In genomic region chr2:40181855-40182254, GRCh38 we compare ENCODE assay signal across 31 cellular contexts.
"Had no signal": no experiment of that assay in that cellular context is flagged by ENCODE, and none has a peak within 500 bp of the region (broad histone marks: within the 10 kb centered on the region; RNA-seq: fewer than 3 reads in every experiment).

No MANE protein-coding gene starts in this region.

- H3K27me3 ChIP-seq: adrenal gland, body of pancreas, esophagus muscularis mucosa, foreskin keratinocyte, gastroesophageal sphincter had no signal

- H3K4me1 Mint-ChIP-seq: activated naive CD4-positive, alpha-beta T cell treated with anti-CD3 and anti-CD28 coated beads, Interleukin-2, amount 50 U/mL, for 24 hours; activated naive CD8-positive, alpha-beta T cell treated with anti-CD3 and anti-CD28 coated beads for 36 hours; activated naive CD8-positive, alpha-beta T cell treated with anti-CD3 and anti-CD28 coated beads, Interleukin-2, amount 50 U/mL, for 24 hours had no signal

- H3K4me3 ChIP-seq: adrenal gland, body of pancreas, esophagus muscularis mucosa, gastroesophageal sphincter had no signal

- H3K27ac Mint-ChIP-seq: activated CD4-positive, alpha-beta memory T cell treated with anti-CD3 and anti-CD28 coated beads for 36 hours; activated CD4-positive, alpha-beta T cell treated with anti-CD3 and anti-CD28 coated beads for 36 hours; activated CD4-positive, alpha-beta T cell treated with anti-CD3 and anti-CD28 coated beads, Interleukin-2, amount 10 ng/mL, durations not matched to agents 24 days and 14 days; activated CD8-positive, alpha-beta memory T cell treated with anti-CD3 and anti-CD28 coated beads, Interleukin-2, amount 10 ng/mL, durations not matched to agents 7 days and 5 days; activated CD8-positive, alpha-beta T cell treated with anti-CD3 and anti-CD28 coated beads, Interleukin-2, amount 10 ng/mL, durations not matched to agents 7 days and 5 days; activated naive CD4-positive, alpha-beta T cell treated with anti-CD3 and anti-CD28 coated beads for 36 hours; activated naive CD4-positive, alpha-beta T cell treated with anti-CD3 and anti-CD28 coated beads, Interleukin-2, amount 50 U/mL, for 24 hours; activated naive CD8-positive, alpha-beta T cell treated with anti-CD3 and anti-CD28 coated beads for 36 hours; activated naive CD8-positive, alpha-beta T cell treated with anti-CD3 and anti-CD28 coated beads, Interleukin-2, amount 50 U/mL, for 24 hours; activated T-helper 1 cell treated with anti-CD3 and anti-CD28 coated beads, Interleukin-12 subunit alpha, Interleukin-12 subunit beta, Interleukin-2, Interleukin-4 antibody, amounts not matched to agents 30 ng/mL and 10 ng/mL and 1 ng/mL, durations not matched to agents 14 hours and 24 hours and 36 hours; activated T-helper 2 cell treated with anti-CD3 and anti-CD28 coated beads, Interferon-gamma antibody, Interleukin-2, Interleukin-4, amounts not matched to agents 10 μg/mL and 5 μg/mL and 100 μg/mL, durations not matched to agents 14 hours and 24 hours and 36 hours; effector memory CD8-positive, alpha-beta T cell had no signal

- H3K4me3 Mint-ChIP-seq: activated CD4-positive, alpha-beta memory T cell treated with anti-CD3 and anti-CD28 coated beads for 36 hours; activated CD4-positive, alpha-beta T cell treated with anti-CD3 and anti-CD28 coated beads for 36 hours; activated CD4-positive, alpha-beta T cell treated with anti-CD3 and anti-CD28 coated beads, Interleukin-2, amount 10 ng/mL, durations not matched to agents 24 days and 14 days; activated CD8-positive, alpha-beta memory T cell treated with anti-CD3 and anti-CD28 coated beads, Interleukin-2, amount 10 ng/mL, durations not matched to agents 7 days and 5 days; activated CD8-positive, alpha-beta T cell treated with anti-CD3 and anti-CD28 coated beads, Interleukin-2, amount 10 ng/mL, durations not matched to agents 7 days and 5 days; activated naive CD4-positive, alpha-beta T cell treated with anti-CD3 and anti-CD28 coated beads for 36 hours; activated naive CD4-positive, alpha-beta T cell treated with anti-CD3 and anti-CD28 coated beads, Interleukin-2, amount 50 U/mL, for 24 hours; activated naive CD8-positive, alpha-beta T cell treated with anti-CD3 and anti-CD28 coated beads for 36 hours; activated naive CD8-positive, alpha-beta T cell treated with anti-CD3 and anti-CD28 coated beads, Interleukin-2, amount 50 U/mL, for 24 hours; activated T-helper 1 cell treated with anti-CD3 and anti-CD28 coated beads, Interleukin-12 subunit alpha, Interleukin-12 subunit beta, Interleukin-2, Interleukin-4 antibody, amounts not matched to agents 30 ng/mL and 10 ng/mL and 1 ng/mL, durations not matched to agents 14 hours and 24 hours and 36 hours; effector memory CD8-positive, alpha-beta T cell had no signal

- ATAC-seq: activated CD4-positive, alpha-beta T cell treated with anti-CD3 and anti-CD28 coated beads for 36 hours; activated CD8-positive, alpha-beta memory T cell treated with anti-CD3 and anti-CD28 coated beads, Interleukin-2, amount 10 ng/mL, durations not matched to agents 7 days and 5 days; activated CD8-positive, alpha-beta T cell treated with anti-CD3 and anti-CD28 coated beads, Interleukin-2, amount 10 ng/mL, durations not matched to agents 7 days and 5 days; activated naive CD8-positive, alpha-beta T cell treated with anti-CD3 and anti-CD28 coated beads, Interleukin-2, amount 50 U/mL, for 24 hours; body of pancreas; effector memory CD8-positive, alpha-beta T cell; foreskin keratinocyte; gastroesophageal sphincter had no signal

- FAIRE-seq: colon had no signal

- H3K36me3 ChIP-seq: adrenal gland, gastroesophageal sphincter had no signal

- H3K27ac ChIP-seq: adrenal gland, body of pancreas, esophagus muscularis mucosa, foreskin keratinocyte, gastroesophageal sphincter had no signal

- H3K36me3 Mint-ChIP-seq: activated CD4-positive, alpha-beta memory T cell treated with anti-CD3 and anti-CD28 coated beads for 36 hours; activated CD8-positive, alpha-beta memory T cell treated with anti-CD3 and anti-CD28 coated beads, Interleukin-2, amount 10 ng/mL, durations not matched to agents 7 days and 5 days; activated naive CD4-positive, alpha-beta T cell treated with anti-CD3 and anti-CD28 coated beads, Interleukin-2, amount 50 U/mL, for 24 hours; activated naive CD8-positive, alpha-beta T cell treated with anti-CD3 and anti-CD28 coated beads for 36 hours had no signal

- DNase-seq: activated CD4-positive, alpha-beta memory T cell treated with anti-CD3 and anti-CD28 coated beads for 36 hours; activated CD4-positive, alpha-beta T cell treated with anti-CD3 and anti-CD28 coated beads for 36 hours; activated CD4-positive, alpha-beta T cell treated with anti-CD3 and anti-CD28 coated beads, Interleukin-2, amount 10 ng/mL, durations not matched to agents 24 days and 14 days; activated CD4-positive, CD25-positive, alpha-beta regulatory T cell; activated CD4-positive, CD25-positive, alpha-beta regulatory T cell treated with anti-CD3 and anti-CD28 coated beads, Interleukin-2, amount 50 U/mL, for 72 hours; activated CD8-positive, alpha-beta memory T cell treated with anti-CD3 and anti-CD28 coated beads, Interleukin-2, amount 10 ng/mL, durations not matched to agents 7 days and 5 days; activated CD8-positive, alpha-beta memory T cell treated with anti-CD3 and anti-CD28 coated beads, Interleukin-2, amount 50 U/mL, for 4 hours; activated CD8-positive, alpha-beta T cell treated with anti-CD3 and anti-CD28 coated beads, Interleukin-2, amount 10 ng/mL, durations not matched to agents 7 days and 5 days; activated effector memory CD4-positive, alpha-beta T cell treated with anti-CD3 and anti-CD28 coated beads, Interleukin-2, amount 50 U/mL, for 16 hours; activated naive CD4-positive, alpha-beta T cell treated with anti-CD3 and anti-CD28 coated beads for 36 hours; activated naive CD8-positive, alpha-beta T cell treated with anti-CD3 and anti-CD28 coated beads for 36 hours; activated naive CD8-positive, alpha-beta T cell treated with anti-CD3 and anti-CD28 coated beads, Interleukin-2, amount 50 U/mL, for 24 hours; activated T-cell treated with anti-CD3 and anti-CD28 coated beads, Interleukin-2, amount 50 U/mL, for 1 hour; activated T-cell treated with anti-CD3 and anti-CD28 coated beads, Interleukin-2, amount 50 U/mL, for 48 hours; adrenal gland; amygdala; aorta; body of pancreas; cortex of kidney; dermis blood vessel endothelial cell; effector CD4-positive, alpha-beta T cell; effector memory CD8-positive, alpha-beta T cell; erythroblast; foreskin keratinocyte; T-helper 2 cell had no signal

- H3K9me3 ChIP-seq: adrenal gland, body of pancreas, esophagus muscularis mucosa, gastroesophageal sphincter had no signal

- H3K9me3 Mint-ChIP-seq: activated CD4-positive, alpha-beta memory T cell treated with anti-CD3 and anti-CD28 coated beads for 36 hours; activated CD4-positive, alpha-beta T cell treated with anti-CD3 and anti-CD28 coated beads, Interleukin-2, amount 10 ng/mL, durations not matched to agents 24 days and 14 days; activated naive CD4-positive, alpha-beta T cell treated with anti-CD3 and anti-CD28 coated beads for 36 hours; activated naive CD4-positive, alpha-beta T cell treated with anti-CD3 and anti-CD28 coated beads, Interleukin-2, amount 50 U/mL, for 24 hours; activated naive CD8-positive, alpha-beta T cell treated with anti-CD3 and anti-CD28 coated beads for 36 hours; activated naive CD8-positive, alpha-beta T cell treated with anti-CD3 and anti-CD28 coated beads, Interleukin-2, amount 50 U/mL, for 24 hours; activated T-helper 1 cell treated with anti-CD3 and anti-CD28 coated beads, Interleukin-12 subunit alpha, Interleukin-12 subunit beta, Interleukin-2, Interleukin-4 antibody, amounts not matched to agents 30 ng/mL and 10 ng/mL and 1 ng/mL, durations not matched to agents 14 hours and 24 hours and 36 hours; activated T-helper 2 cell treated with anti-CD3 and anti-CD28 coated beads, Interferon-gamma antibody, Interleukin-2, Interleukin-4, amounts not matched to agents 10 μg/mL and 5 μg/mL and 100 μg/mL, durations not matched to agents 14 hours and 24 hours and 36 hours had no signal

- H3K4me1 ChIP-seq: adrenal gland, body of pancreas, foreskin keratinocyte had no signal
